ENCODE assay signal across 8 cellular contexts in genomic region chr6:32148722-32149576, GRCh38. TPM values are rescaled to one million over a fixed set of nuclear protein-coding genes. Genes with fewer than 3 reads are reported as not detected.
DNase-seq lines count a peak whose midpoint lies in the region; ATAC-seq and TF ChIP-seq lines count a peak whose summit lies in the region.

No MANE protein-coding gene starts in this region.

- peak overlapping the region; percentile 32 for H3K4me3 ChIP-seq in kidney epithelial cell (ENCODE audit: low read depth, low read length)
- no peak overlapping the region for H3K4me3 ChIP-seq in PC-3 (ENCODE audit: low read length)
- no peak overlapping the region for H3K4me3 ChIP-seq in foreskin fibroblast (ENCODE audit: low read depth in 1 of 2, low read length in 2 of 2)

- H4K20me1 ChIP-seq in PC-3 (ENCODE audit: low read length), result no peaks in the 10 kb centered on the region

- H3K79me2 ChIP-seq in PC-3 (ENCODE audit: low read length), result peaks cover under 1% of the 10 kb centered on the region; the same call in 1 of the 2 replicates

- peak; percentile 41 for TF ChIP-seq CTCF in kidney epithelial cell (IDR thresholded peaks at IDR 0.05; ENCODE audit: insufficient read depth, low read length, poor library complexity, severe bottlenecking)
- no peak for TF ChIP-seq CTCF in PC-3 (conservative IDR thresholded peaks at IDR 0.05; ENCODE audit: low read depth, low read length)
- TF ChIP-seq CTCF in foreskin fibroblast (IDR thresholded peaks at IDR 0.05; ENCODE audit: low read depth, low read length), result no peak

- DNase-seq in T-helper 2 cell (peak; percentile 45 to 68 (median 53)), kidney epithelial cell (ENCODE audit: low read depth) (no peak), SW 1271 (lab: John Stamatoyannopoulos, UW) (no peak), PC-3 (no peak), foreskin fibroblast (no peak)
- peak; percentile 43 for DNase-seq in activated naive CD8-positive, alpha-beta T cell treated with anti-CD3 and anti-CD28 coated beads, Interleukin-2, amount 50 U/mL, for 16 hours (ENCODE audit: low read depth, low spot score)
- peak; percentile 49 to 65 (median 51) for DNase-seq in stimulated activated CD4-positive, alpha-beta T cell treated with anti-CD3 and anti-CD28 coated beads, TNF-alpha, amount 100 ng/mL, for 24 hours (ENCODE audit: low read depth in 3 of 3)

- no peak overlapping the region for H2AFZ ChIP-seq in PC-3 (ENCODE audit: low read length)

- POLR2A ChIA-PET in PC-3 (lab: Charles Lee; ENCODE audit: unreplicated experiment), result no interaction called here

- H3K4me1 ChIP-seq in PC-3 (ENCODE audit: insufficient read depth, low read length), result peaks cover 7% of the 10 kb centered on the region

- H3K36me3 ChIP-seq in kidney epithelial cell (ENCODE audit: control insufficient read depth, insufficient read depth, low read length) (no peaks in the 10 kb centered on the region), PC-3 (ENCODE audit: low read depth, low read length) (no peaks in the 10 kb centered on the region)

- H3K27me3 ChIP-seq in kidney epithelial cell (ENCODE audit: control insufficient read depth, insufficient read depth, low read length), result peaks cover 40% of the 10 kb centered on the region
- H3K27me3 ChIP-seq in PC-3 (ENCODE audit: low read length), result no peaks in the 10 kb centered on the region

- intact Hi-C loops in PC-3 (cut with micrococcal nuclease), result no loop called here

- H3F3A ChIP-seq in PC-3 (ENCODE audit: low read length, unreplicated experiment), result no peaks in the 10 kb centered on the region

- no TSS peak for BruUV-seq in PC-3 (replicated peaks; lab: Mats Ljungman, UMichigan)

- no peak for ATAC-seq in HG03469 (IDR thresholded peaks at IDR 0.05; ENCODE audit: unreplicated experiment)
- ATAC-seq in PC-3, result no peak

- H3K9ac ChIP-seq in PC-3 (ENCODE audit: low read length), result no peak overlapping the region

- H3K9me2 ChIP-seq in PC-3 (replicated peaks; ENCODE audit: low read length), result no peaks in the 10 kb centered on the region

- H3K27ac ChIP-seq in PC-3 (ENCODE audit: low read length), result no peak overlapping the region

- no peak overlapping the region for H3K4me2 ChIP-seq in PC-3 (ENCODE audit: low read length)

- CTCF ChIA-PET in PC-3 (lab: Charles Lee), result interaction anchor here (0.6 kb wide), 1 partner anchor 51 kb away, joined by 3 read pairs; no protein-coding TSS in a partner anchor

- no peaks in the 10 kb centered on the region for H3K9me3 ChIP-seq in PC-3 (ENCODE audit: low read length)

RNA-seq across cellular contexts. Expression of gene PRRT1, which starts 2.8 kb away (rescaled TPM):
- total RNA-seq in kidney epithelial cell (0.27 TPM in 1 of 2 replicates, not detected in the other), PC-3 (2014; rRNA removed) (1.5 TPM in 1 of 2 replicates, not detected in the other)

RNA-seq across cellular contexts. Expression of gene PPT2, which starts 5.0 kb away (rescaled TPM):
- total RNA-seq in kidney epithelial cell, result 12.9 and 20.5 TPM in 2 replicates
- total RNA-seq in PC-3 (2014; rRNA removed), result 16.6 and 30.8 TPM in 2 replicates

RNA-seq across cellular contexts. Expression of gene EGFL8, which starts 15.4 kb away (rescaled TPM):
- total RNA-seq in kidney epithelial cell, result 2.6 and 5.1 TPM in 2 replicates
- 7.9 and 14.9 TPM in 2 replicates for total RNA-seq in PC-3 (2014; rRNA removed)

RNA-seq across cellular contexts. Expression of gene FKBPL, which starts 18.9 kb away (rescaled TPM):
- total RNA-seq in kidney epithelial cell (4.6 and 5.3 TPM in 2 replicates), PC-3 (2014; rRNA removed) (12.6 and 16.4 TPM in 2 replicates)

RNA-seq across cellular contexts. Expression of gene ATF6B, which starts 20.9 kb away (rescaled TPM):
- total RNA-seq in kidney epithelial cell (42.5 and 47.0 TPM in 2 replicates), PC-3 (2014; rRNA removed) (33.4 and 35.7 TPM in 2 replicates)

Comparison
In these comparisons a context has a peak if more than half of its experiments do, and no peak if none do; other contexts are left out.
1. DNase-seq: peak in T-helper 2 cell (5 of 5), activated naive CD8-positive, alpha-beta T cell treated with anti-CD3 and anti-CD28 coated beads, Interleukin-2, amount 50 U/mL, for 16 hours (single experiment) and stimulated activated CD4-positive, alpha-beta T cell treated with anti-CD3 and anti-CD28 coated beads, TNF-alpha, amount 100 ng/mL, for 24 hours (3 of 3); none in kidney epithelial cell (single experiment), SW 1271 (0 of 2), PC-3 (single experiment) and foreskin fibroblast (0 of 2).